In genomic region chr19:28710278-28710677, GRCh38 we compare ENCODE assay signal across 9 cellular contexts.
A peak's percentile ranks its signal among the peaks of the same experiment; 100 is the strongest.
DNase-seq lines count a peak whose midpoint lies in the region; ATAC-seq, FAIRE-seq and TF ChIP-seq lines count a peak whose summit lies in the region.
"Had no signal": no experiment of that assay in that cellular context is flagged by ENCODE, and none has a peak within 500 bp of the region (broad histone marks: within the 10 kb centered on the region; RNA-seq: fewer than 3 reads in every experiment).

No MANE protein-coding gene starts in this region.

- under 1% methylated on average over 3 of the region's 3 CpGs for WGBS in HepG2 (ENCODE audit: low lambda C conversion rate)

- no peak overlapping the region for H3K9ac ChIP-seq in HepG2 (ENCODE audit: insufficient read depth, low read depth, low read length)

- H3K4me1 Mint-ChIP-seq in GM23338 = no peaks in the 10 kb centered on the region
- H3K4me1 Mint-ChIP-seq in MCF 10A (ENCODE audit: insufficient read depth, unreplicated experiment) = no peaks in the 10 kb centered on the region

- H3K4me3 ChIP-seq in GM23338 = no peak overlapping the region
- H3K4me3 ChIP-seq in HepG2 (replicated peaks in 1 of 3; ENCODE audit: insufficient read depth in 1 of 3, low read depth in 2 of 3, low read length in 3 of 3) = no peak overlapping the region

- H4K20me1 ChIP-seq in GM23338 (replicated peaks; ENCODE audit: insufficient read depth) (no peaks in the 10 kb centered on the region), HepG2 (ENCODE audit: insufficient read depth, low read length) (no peaks in the 10 kb centered on the region)

- H3K27me3 ChIP-seq in GM23338 (ENCODE audit: insufficient read depth) (no peaks in the 10 kb centered on the region), HepG2 (ENCODE audit: control insufficient read depth in 1 of 2, insufficient read depth in 2 of 2, low read length in 2 of 2) (no peaks in the 10 kb centered on the region)

- H3K9me3 ChIP-seq in HepG2 (ENCODE audit: low read length) = peaks cover 27% of the 10 kb centered on the region; the same call in 1 of the 2 replicates

- H3K27ac Mint-ChIP-seq in GM23338 (no peak overlapping the region), MCF 10A (ENCODE audit: low read depth, unreplicated experiment) (no peak overlapping the region)
- H3K27ac Mint-ChIP-seq: dendritic cell treated with granulocyte-macrophage colony-stimulating factor and Interleukin-4, amounts not matched to agents 40 ng/mL and 50 ng/mL, for 4 days had no signal

- H3K4me2 ChIP-seq in GM23338 (no peak overlapping the region), HepG2 (ENCODE audit: low read depth, low read length) (no peak overlapping the region)

- CTCF ChIA-PET in MCF 10A (lab: Yijun Ruan, JAX) (interaction anchor here (0.6 to 1.5 kb wide), 5 partner anchors 12 to 1217 kb away, joined by 3 to 6 read pairs (median 3); no protein-coding TSS in a partner anchor), HepG2 (lab: Yijun Ruan, JAX; ENCODE audit: low intra/inter-chr PET ratio, low total read pairs) (interaction anchor here (0.8 to 1.3 kb wide), 3 partner anchors 243 to 744 kb away, joined by 3 to 11 read pairs (median 3); no protein-coding TSS in a partner anchor)

- TF ChIP-seq EP300 in HepG2 (IDR thresholded peaks at IDR 0.05; ENCODE audit: low read depth in 2 of 2, low read length in 2 of 2) (no peak), HepG2 (CRISPR knock-in tag; IDR thresholded peaks at IDR 0.05; ENCODE audit: borderline replicate concordance) (no peak)

- no peaks in the 10 kb centered on the region for H3K79me2 ChIP-seq in GM23338 (replicated peaks; ENCODE audit: insufficient read depth)
- H3K79me2 ChIP-seq in HepG2 (ENCODE audit: insufficient read depth, low read length) = no peaks in the 10 kb centered on the region

- intact Hi-C loops in MCF 10A (cut with micrococcal nuclease) = loop anchor here (10.0 kb wide), 1 partner anchor 745 kb away; no protein-coding TSS in a partner anchor
- intact Hi-C loops in HepG2 (cut with micrococcal nuclease; ENCODE audit: unreplicated experiment) = no loop called here

- H3K4me1 ChIP-seq in GM23338 (ENCODE audit: insufficient read depth) = no peaks in the 10 kb centered on the region
- no peaks in the 10 kb centered on the region for H3K4me1 ChIP-seq in HepG2 (ENCODE audit: insufficient read depth, low read length)

- H3K36me3 Mint-ChIP-seq in GM23338 (ENCODE audit: low read depth) (no peaks in the 10 kb centered on the region; the same call in 1 of the 3 replicates), MCF 10A (ENCODE audit: insufficient read depth, unreplicated experiment) (peaks cover 1% of the 10 kb centered on the region)

- no peaks in the 10 kb centered on the region for H3F3A ChIP-seq in GM23338 (replicated peaks; ENCODE audit: low read depth)

- DNase-seq in AG09319 (ENCODE audit: extremely low read depth, low read depth) (peak; percentile 43), GM23338 (ENCODE audit: low spot score) (peak; percentile 79), NCI-H460 (ENCODE audit: extremely low read depth, low read depth) (peak; percentile 38), MCF 10A (ENCODE audit: unreplicated experiment) (peak; percentile 48), HepG2 (ENCODE audit: low spot score) (peak; percentile 43)

- no peak overlapping the region for H3K4me3 Mint-ChIP-seq in GM23338
- H3K4me3 Mint-ChIP-seq in MCF 10A (ENCODE audit: unreplicated experiment) = no peak overlapping the region
- H3K4me3 Mint-ChIP-seq: dendritic cell treated with granulocyte-macrophage colony-stimulating factor and Interleukin-4, amounts not matched to agents 40 ng/mL and 50 ng/mL, for 4 days had no signal

- BruUV-seq in MCF 10A (replicated peaks; lab: Mats Ljungman, UMichigan) (no TSS peak), HepG2 (replicated peaks; lab: Mats Ljungman, UMichigan) (no TSS peak)

- no peak for TF ChIP-seq POLR2A in HepG2 (IDR thresholded peaks at IDR 0.05; ENCODE audit: insufficient read depth in 1 of 2, low read depth in 2 of 2, low read length in 2 of 2)

- peaks cover 2% of the 10 kb centered on the region for H3K27me3 Mint-ChIP-seq in GM23338 (ENCODE audit: insufficient read depth, low read depth, poor library complexity)
- H3K27me3 Mint-ChIP-seq in MCF 10A (ENCODE audit: insufficient read depth, unreplicated experiment) = no peaks in the 10 kb centered on the region

- peak; percentile 72 for FAIRE-seq in HepG2 (lab: Jason Lieb, UNC)

- TF ChIP-seq RAD21 in HepG2 (CRISPR knock-in tag; IDR thresholded peaks at IDR 0.05) = no peak

- TF ChIP-seq CTCF in AG09319 (IDR thresholded peaks at IDR 0.05; ENCODE audit: low read depth, low read length) = peak; percentile 71
- peak; percentile 63 to 94 for TF ChIP-seq CTCF in GM23338 (conservative IDR thresholded peaks at IDR 0.05; ENCODE audit: low read depth in 2 of 2)
- peak; percentile 50 for TF ChIP-seq CTCF in MCF 10A (IDR thresholded peaks at IDR 0.05; ENCODE audit: unreplicated experiment)
- peak; percentile 63 for TF ChIP-seq CTCF in HepG2 (CRISPR knock-in tag; IDR thresholded peaks at IDR 0.05)

- H2AFZ ChIP-seq in GM23338 (no peak overlapping the region), HepG2 (ENCODE audit: low read length) (no peak overlapping the region)

- ATAC-seq in GM23338 (peak; percentile 55; the same call in 2 of the 3 replicates), HepG2 (no peak), GM21526 (IDR thresholded peaks at IDR 0.05; ENCODE audit: low FRiP score, unreplicated experiment) (no peak), GM19351 (IDR thresholded peaks at IDR 0.05; ENCODE audit: unreplicated experiment) (no peak), GM19324 (IDR thresholded peaks at IDR 0.05; ENCODE audit: low FRiP score, unreplicated experiment) (no peak)

- no peak overlapping the region for H3K27ac ChIP-seq in GM23338 (ENCODE audit: low read depth)
- no peak overlapping the region for H3K27ac ChIP-seq in HepG2 (ENCODE audit: extremely low read length, insufficient read depth, low read length)

- H3K9me3 Mint-ChIP-seq in GM23338 = no peaks in the 10 kb centered on the region
- H3K9me3 Mint-ChIP-seq in MCF 10A (ENCODE audit: unreplicated experiment) = peaks cover 36% of the 10 kb centered on the region
- H3K9me3 Mint-ChIP-seq: dendritic cell treated with granulocyte-macrophage colony-stimulating factor and Interleukin-4, amounts not matched to agents 40 ng/mL and 50 ng/mL, for 4 days had no signal

- no peaks in the 10 kb centered on the region for H3K36me3 ChIP-seq in GM23338 (ENCODE audit: insufficient read depth)
- H3K36me3 ChIP-seq in HepG2 (replicated peaks in 1 of 2; ENCODE audit: control insufficient read depth in 1 of 2, insufficient read depth in 2 of 2, low read length in 2 of 2) = no peaks in the 10 kb centered on the region

- H3K9me2 ChIP-seq in GM23338 (ENCODE audit: insufficient read depth) = no peaks in the 10 kb centered on the region

- POLR2A ChIA-PET in MCF 10A (lab: Yijun Ruan, JAX) = no interaction called here
- POLR2A ChIA-PET in HepG2 (lab: Yijun Ruan, JAX) = no interaction called here

- in situ Hi-C loops in HepG2 (cut with HindIII; ENCODE audit: extremely low pct_ligation_motif_present, low pct_unique_long_range_greater_than_20kb) = loop anchor here (25.0 kb wide), 1 partner anchor 748 kb away; no protein-coding TSS in a partner anchor

TF ChIP-seq in HepG2, 621 proteins besides CTCF, POLR2A, EP300 and RAD21:
- peak; percentile 40; the same call in 1 of the 2 replicates for TF ChIP-seq SMC3 (IDR thresholded peaks at IDR 0.05; ENCODE audit: low read length)
- TF ChIP-seq ATF7-NPFF (CRISPR knock-in tag; IDR thresholded peaks at IDR 0.05; ENCODE audit: low read depth) = no peak
- no peak for TF ChIP-seq ZEB1 (IDR thresholded peaks at IDR 0.05; ENCODE audit: insufficient replicate concordance, low read depth)
- peak; percentile 73 for TF ChIP-seq STAG1 (CRISPR knock-in tag; IDR thresholded peaks at IDR 0.05)
